1 cellular context compared by ENCODE assay signal in genomic region chr7:88037050-88037449, GRCh38.
TF ChIP-seq lines count a peak whose summit lies in the region.

No MANE protein-coding gene starts in this region.

TF ChIP-seq in SK-N-SH treated with all-trans-retinoic acid at 6 μM for 48 hours, 23 proteins besides CTCF, POLR2A, EP300 and RAD21 (continued from another document):
- TF ChIP-seq, protein P1, sequence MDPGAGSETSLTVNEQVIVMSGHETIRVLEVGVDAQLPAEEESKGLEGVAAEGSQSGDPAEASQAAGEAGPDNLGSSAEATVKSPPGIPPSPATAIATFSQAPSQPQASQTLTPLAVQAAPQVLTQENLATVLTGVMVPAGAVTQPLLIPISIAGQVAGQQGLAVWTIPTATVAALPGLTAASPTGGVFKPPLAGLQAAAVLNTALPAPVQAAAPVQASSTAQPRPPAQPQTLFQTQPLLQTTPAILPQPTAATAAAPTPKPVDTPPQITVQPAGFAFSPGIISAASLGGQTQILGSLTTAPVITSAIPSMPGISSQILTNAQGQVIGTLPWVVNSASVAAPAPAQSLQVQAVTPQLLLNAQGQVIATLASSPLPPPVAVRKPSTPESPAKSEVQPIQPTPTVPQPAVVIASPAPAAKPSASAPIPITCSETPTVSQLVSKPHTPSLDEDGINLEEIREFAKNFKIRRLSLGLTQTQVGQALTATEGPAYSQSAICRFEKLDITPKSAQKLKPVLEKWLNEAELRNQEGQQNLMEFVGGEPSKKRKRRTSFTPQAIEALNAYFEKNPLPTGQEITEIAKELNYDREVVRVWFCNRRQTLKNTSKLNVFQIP (CRISPR knock-in tag; IDR thresholded peaks at IDR 0.05; ENCODE audit: borderline replicate concordance, low read depth), result no peak; the same call in 1 of the 2 replicates
TF ChIP-seq in SK-N-SH treated with all-trans-retinoic acid at 6 μM for 48 hours: peak in this region for 7.
